In the genomic region with DNA sequence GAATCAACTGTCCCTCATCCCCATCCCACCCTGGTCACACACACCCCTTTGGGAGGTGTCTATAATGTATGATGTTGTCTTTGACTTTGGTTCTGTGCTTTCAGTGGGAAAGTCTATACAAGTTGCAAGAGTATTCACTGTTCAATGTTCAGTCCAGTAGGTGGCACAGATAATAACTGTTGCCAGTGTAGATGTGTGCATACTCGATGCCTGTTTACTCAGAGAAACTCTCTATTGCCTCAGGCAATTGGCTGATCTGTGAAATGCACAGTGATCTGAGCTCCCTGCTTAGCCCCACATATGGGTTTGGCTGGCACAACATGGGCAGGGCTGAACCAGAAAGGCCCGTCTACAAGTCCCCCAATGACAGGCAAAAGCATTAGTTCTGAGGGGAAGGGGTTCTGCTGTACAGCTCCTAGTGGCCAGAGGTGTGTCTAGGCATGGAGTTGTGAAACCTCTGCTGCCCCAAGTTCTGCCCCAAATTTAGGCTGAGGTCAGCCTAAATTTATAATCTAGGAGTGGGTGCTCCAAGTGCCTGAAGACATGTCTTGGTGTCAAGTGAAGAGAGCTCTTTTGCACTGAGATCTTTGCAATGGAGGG, we compare ENCODE assay signal across 2 cellular contexts.
TF ChIP-seq lines count a peak whose summit lies in the region.

No MANE protein-coding gene starts in this region.

TF ChIP-seq in A549, 52 proteins besides CTCF, POLR2A, EP300 and RAD21 (continued from another document):
- no peak for TF ChIP-seq EHMT2 (IDR thresholded peaks at IDR 0.05; ENCODE audit: low read depth)
- TF ChIP-seq PHF8 (IDR thresholded peaks at IDR 0.05; ENCODE audit: borderline replicate concordance, low read depth), result no peak
- TF ChIP-seq, protein P1, sequence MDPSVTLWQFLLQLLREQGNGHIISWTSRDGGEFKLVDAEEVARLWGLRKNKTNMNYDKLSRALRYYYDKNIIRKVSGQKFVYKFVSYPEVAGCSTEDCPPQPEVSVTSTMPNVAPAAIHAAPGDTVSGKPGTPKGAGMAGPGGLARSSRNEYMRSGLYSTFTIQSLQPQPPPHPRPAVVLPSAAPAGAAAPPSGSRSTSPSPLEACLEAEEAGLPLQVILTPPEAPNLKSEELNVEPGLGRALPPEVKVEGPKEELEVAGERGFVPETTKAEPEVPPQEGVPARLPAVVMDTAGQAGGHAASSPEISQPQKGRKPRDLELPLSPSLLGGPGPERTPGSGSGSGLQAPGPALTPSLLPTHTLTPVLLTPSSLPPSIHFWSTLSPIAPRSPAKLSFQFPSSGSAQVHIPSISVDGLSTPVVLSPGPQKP (IDR thresholded peaks at IDR 0.05; ENCODE audit: low read depth, low read length), result no peak
- no peak for TF ChIP-seq HDAC2 (IDR thresholded peaks at IDR 0.05)
- TF ChIP-seq JUNB (IDR thresholded peaks at IDR 0.05), result no peak
- TF ChIP-seq SMC3 (IDR thresholded peaks at IDR 0.05), result no peak
- TF ChIP-seq EHF (CRISPR knock-in tag; IDR thresholded peaks at IDR 0.05), result no peak
- TF ChIP-seq, protein P2, sequence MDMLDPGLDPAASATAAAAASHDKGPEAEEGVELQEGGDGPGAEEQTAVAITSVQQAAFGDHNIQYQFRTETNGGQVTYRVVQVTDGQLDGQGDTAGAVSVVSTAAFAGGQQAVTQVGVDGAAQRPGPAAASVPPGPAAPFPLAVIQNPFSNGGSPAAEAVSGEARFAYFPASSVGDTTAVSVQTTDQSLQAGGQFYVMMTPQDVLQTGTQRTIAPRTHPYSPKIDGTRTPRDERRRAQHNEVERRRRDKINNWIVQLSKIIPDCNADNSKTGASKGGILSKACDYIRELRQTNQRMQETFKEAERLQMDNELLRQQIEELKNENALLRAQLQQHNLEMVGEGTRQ (IDR thresholded peaks at IDR 0.05), result no peak
- TF ChIP-seq NR3C1 (IDR thresholded peaks at IDR 0.05), result no peak
- TF ChIP-seq, protein P3, sequence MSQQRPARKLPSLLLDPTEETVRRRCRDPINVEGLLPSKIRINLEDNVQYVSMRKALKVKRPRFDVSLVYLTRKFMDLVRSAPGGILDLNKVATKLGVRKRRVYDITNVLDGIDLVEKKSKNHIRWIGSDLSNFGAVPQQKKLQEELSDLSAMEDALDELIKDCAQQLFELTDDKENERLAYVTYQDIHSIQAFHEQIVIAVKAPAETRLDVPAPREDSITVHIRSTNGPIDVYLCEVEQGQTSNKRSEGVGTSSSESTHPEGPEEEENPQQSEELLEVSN (IDR thresholded peaks at IDR 0.05; ENCODE audit: borderline replicate concordance, low read depth), result no peak
- no peak for TF ChIP-seq FOXS1 (CRISPR knock-in tag; IDR thresholded peaks at IDR 0.05)
- no peak for TF ChIP-seq RARB (CRISPR knock-in tag; IDR thresholded peaks at IDR 0.05)
- TF ChIP-seq CBX2 (IDR thresholded peaks at IDR 0.05; ENCODE audit: borderline replicate concordance, low read depth), result no peak
- no peak for TF ChIP-seq CBX8 (IDR thresholded peaks at IDR 0.05)
- no peak for TF ChIP-seq HOXB13 (CRISPR knock-in tag; IDR thresholded peaks at IDR 0.05; ENCODE audit: low read depth)

TF ChIP-seq in HEK293T, 16 proteins besides CTCF, POLR2A, EP300 and RAD21 (continued from another document):
- TF ChIP-seq, protein P4, sequence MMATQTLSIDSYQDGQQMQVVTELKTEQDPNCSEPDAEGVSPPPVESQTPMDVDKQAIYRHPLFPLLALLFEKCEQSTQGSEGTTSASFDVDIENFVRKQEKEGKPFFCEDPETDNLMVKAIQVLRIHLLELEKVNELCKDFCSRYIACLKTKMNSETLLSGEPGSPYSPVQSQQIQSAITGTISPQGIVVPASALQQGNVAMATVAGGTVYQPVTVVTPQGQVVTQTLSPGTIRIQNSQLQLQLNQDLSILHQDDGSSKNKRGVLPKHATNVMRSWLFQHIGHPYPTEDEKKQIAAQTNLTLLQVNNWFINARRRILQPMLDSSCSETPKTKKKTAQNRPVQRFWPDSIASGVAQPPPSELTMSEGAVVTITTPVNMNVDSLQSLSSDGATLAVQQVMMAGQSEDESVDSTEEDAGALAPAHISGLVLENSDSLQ (IDR thresholded peaks at IDR 0.05), result no peak
- TF ChIP-seq ELF4 (IDR thresholded peaks at IDR 0.05), result no peak
- no peak for TF ChIP-seq BHLHE40 (IDR thresholded peaks at IDR 0.05; ENCODE audit: borderline replicate concordance)
- TF ChIP-seq LEF1 (IDR thresholded peaks at IDR 0.05; ENCODE audit: borderline replicate concordance), result no peak
- TF ChIP-seq SUZ12 (IDR thresholded peaks at IDR 0.05), result no peak
- TF ChIP-seq ZNF384 (IDR thresholded peaks at IDR 0.05), result no peak
- TF ChIP-seq CTBP1 (IDR thresholded peaks at IDR 0.05; ENCODE audit: borderline replicate concordance), result no peak
- TF ChIP-seq FOXM1 (IDR thresholded peaks at IDR 0.05; ENCODE audit: borderline replicate concordance), result no peak
- no peak for TF ChIP-seq NFRKB (IDR thresholded peaks at IDR 0.05)
